ENCODE assay signal across 6 cellular contexts in the genomic region with DNA sequence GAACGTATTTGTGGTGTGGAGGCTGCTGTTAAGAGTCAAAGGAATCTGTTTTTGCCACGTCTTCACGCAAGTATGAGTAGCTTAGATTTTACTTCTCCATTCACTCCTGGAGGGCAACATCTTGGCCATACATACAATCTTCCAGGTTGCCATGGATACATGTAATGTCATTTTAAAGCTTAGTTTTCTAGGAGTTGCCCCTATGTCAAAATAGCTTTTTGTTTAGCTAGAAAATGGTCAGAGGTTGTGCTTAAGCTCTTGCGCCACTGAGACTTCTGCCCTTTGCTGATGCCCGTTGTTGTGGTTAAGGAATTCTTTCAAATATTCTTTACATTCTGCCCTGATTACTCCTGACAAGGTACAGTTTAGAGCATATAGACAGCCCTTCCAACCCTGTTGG.
"Had no signal": no experiment of that assay in that cellular context is flagged by ENCODE, and none has a peak within 500 bp of the region (broad histone marks: within the 10 kb centered on the region; RNA-seq: fewer than 3 reads in every experiment).

No MANE protein-coding gene starts in this region.

- H3K27ac ChIP-seq: HL-60 had no signal

- H3K4me3 Mint-ChIP-seq: IgD-negative memory B cell had no signal

- FAIRE-seq: HTR-8/SVneo had no signal

- H3K27me3 Mint-ChIP-seq: IgD-negative memory B cell had no signal

- H3K27ac Mint-ChIP-seq: IgD-negative memory B cell had no signal

- DNase-seq: IMR-90, KBM-7, KG1 had no signal
